ENCODE assay signal across 21 cellular contexts in the genomic region with DNA sequence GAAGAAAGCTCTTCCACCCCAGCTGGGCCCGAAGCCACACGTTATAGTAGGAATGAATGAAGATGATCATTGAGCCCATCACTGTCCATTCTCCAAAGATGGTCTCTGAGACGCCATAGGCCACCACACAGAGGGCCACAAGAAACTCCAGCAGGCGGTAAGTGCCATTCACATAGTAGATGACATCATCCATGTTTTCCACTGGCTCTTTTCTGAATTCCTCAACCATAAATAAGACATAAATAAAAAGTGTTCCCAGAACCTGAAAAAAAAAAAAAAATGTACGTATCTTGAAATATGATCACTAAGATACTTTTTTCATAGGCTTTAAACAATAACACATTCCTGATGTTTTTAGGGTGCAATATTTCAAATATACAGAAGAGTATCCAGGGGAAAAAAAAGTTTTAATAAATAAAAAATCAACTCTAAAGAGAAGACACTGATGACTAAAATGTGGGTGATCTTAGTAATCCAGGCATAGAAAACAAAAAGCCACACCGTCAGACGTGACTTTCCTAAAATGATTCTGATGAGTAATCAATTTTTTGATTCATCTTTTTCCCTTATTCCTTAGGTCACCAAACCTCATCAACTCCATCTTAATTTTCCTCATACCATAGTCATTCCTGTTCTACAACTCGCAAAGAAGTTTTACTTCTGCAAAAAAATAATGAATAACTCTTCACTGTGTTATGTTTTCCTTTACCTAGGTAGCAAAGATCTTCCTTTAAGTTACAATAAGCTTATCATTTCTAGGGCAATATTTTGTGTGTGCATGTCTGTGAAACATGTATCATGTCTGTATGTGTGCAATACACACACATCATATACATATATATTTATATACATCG. TPM values are rescaled to one million over a fixed set of nuclear protein-coding genes. Genes with fewer than 3 reads are reported as not detected.
DNase-seq lines count a peak whose midpoint lies in the region; ATAC-seq, FAIRE-seq and TF ChIP-seq lines count a peak whose summit lies in the region.
"Had no signal": no experiment of that assay in that cellular context is flagged by ENCODE, and none has a peak within 500 bp of the region (broad histone marks: within the 10 kb centered on the region; RNA-seq: fewer than 3 reads in every experiment).

No MANE protein-coding gene starts in this region.

- no peak overlapping the region for H4K8ac ChIP-seq in IMR-90 (ENCODE audit: low read depth in 2 of 2, low read length in 2 of 2)

- no peaks in the 10 kb centered on the region for H3K27me3 Mint-ChIP-seq in activated naive CD4-positive, alpha-beta T cell treated with anti-CD3 and anti-CD28 coated beads, Interleukin-2, amount 10 ng/mL, durations not matched to agents 7 days and 5 days
- H3K27me3 Mint-ChIP-seq: progenitor cell of endocrine pancreas had no signal

- no peak overlapping the region for H3K18ac ChIP-seq in IMR-90 (ENCODE audit: low read depth, low read length)

- intact Hi-C loops in IMR-90 (cut with micrococcal nuclease): loop anchor here (10.0 kb wide), 1 partner anchor 813 kb away; no protein-coding TSS in a partner anchor
- intact Hi-C loops in vagina (cut with DNase I): no loop called here

- peaks cover 9% of the 10 kb centered on the region for H3K9me1 ChIP-seq in IMR-90 (ENCODE audit: insufficient read depth, low read length)

- H3K4me1 ChIP-seq in IMR-90 (ENCODE audit: control insufficient read depth, insufficient read depth, low read length) (peaks cover 13% of the 10 kb centered on the region), vagina (no peaks in the 10 kb centered on the region)
- H3K4me1 ChIP-seq: Caco-2 had no signal

- no peak overlapping the region for H2BK15ac ChIP-seq in IMR-90 (ENCODE audit: low read depth, low read length)

- H3K36me3 Mint-ChIP-seq in activated naive CD4-positive, alpha-beta T cell treated with anti-CD3 and anti-CD28 coated beads, Interleukin-2, amount 50 U/mL, for 72 hours: peaks cover 6 to 31% of the 10 kb centered on the region in 2 donors
- H3K36me3 Mint-ChIP-seq in activated naive CD4-positive, alpha-beta T cell treated with anti-CD3 and anti-CD28 coated beads, Interleukin-2, amount 10 ng/mL, durations not matched to agents 7 days and 5 days: peaks cover 46% of the 10 kb centered on the region
- H3K36me3 Mint-ChIP-seq in stimulated activated effector memory CD8-positive, alpha-beta T cell treated with anti-CD3 and anti-CD28 coated beads, Interleukin-12 subunit alpha, Interleukin-12 subunit beta, amount 100 ng/mL, for 72 hours: peaks cover 85% of the 10 kb centered on the region

- no peak overlapping the region for H2AFZ ChIP-seq in IMR-90 (replicated peaks; ENCODE audit: low read length, poor library complexity)

- CTCF ChIA-PET in activated naive CD4-positive, alpha-beta T cell treated with anti-CD3 and anti-CD28 coated beads, Interleukin-2, amount 10 ng/mL, durations not matched to agents 7 days and 5 days (lab: Charles Lee): interaction anchor here (1.4 kb wide), 1 partner anchor 155 kb away, joined by 4 read pairs; no protein-coding TSS in a partner anchor
- CTCF ChIA-PET in IMR-90 (lab: Yijun Ruan, JAX): no interaction called here

- peak; percentile 17 to 52 for ATAC-seq in activated naive CD4-positive, alpha-beta T cell treated with anti-CD3 and anti-CD28 coated beads, Interleukin-2, amount 50 U/mL, for 72 hours
- ATAC-seq in IMR-90 (ENCODE audit: low read depth): no peak
- ATAC-seq in stimulated activated effector memory CD8-positive, alpha-beta T cell treated with anti-CD3 and anti-CD28 coated beads, Interleukin-12 subunit alpha, Interleukin-12 subunit beta, amount 100 ng/mL, for 72 hours: peak; percentile 44

- no peak for TF ChIP-seq RAD21 in IMR-90 (IDR thresholded peaks at IDR 0.05; ENCODE audit: low read length)

- H3K27me3 ChIP-seq in IMR-90 (ENCODE audit: control insufficient read depth, insufficient read depth, low read length) (no peaks in the 10 kb centered on the region), bronchial epithelial cell (ENCODE audit: control insufficient read depth, insufficient read depth, low read length) (no peaks in the 10 kb centered on the region), vagina (no peaks in the 10 kb centered on the region)
- H3K27me3 ChIP-seq: suprapubic skin had no signal

- H3K27ac ChIP-seq in IMR-90 (ENCODE audit: insufficient read depth, low read length): no peak overlapping the region
- H3K27ac ChIP-seq in vagina: no peak overlapping the region
- H3K27ac ChIP-seq: skin epidermis, suprapubic skin had no signal

- in situ Hi-C loops in IMR-90 (cut with MboI; ENCODE audit: low sequenced_read_pairs): loop anchor here (25.0 kb wide), 2 partner anchors 601 to 801 kb away; no protein-coding TSS in a partner anchor

- no peak for TF ChIP-seq CTCF in IMR-90 (conservative IDR thresholded peaks at IDR 0.05; ENCODE audit: low read depth, low read length)
- no peak for TF ChIP-seq CTCF in bronchial epithelial cell (IDR thresholded peaks at IDR 0.05; ENCODE audit: insufficient read depth, low read length, severe bottlenecking)
- no peak for TF ChIP-seq CTCF in vagina (IDR thresholded peaks at IDR 0.05)

- dilution Hi-C loops in IMR-90 (cut with HindIII; ENCODE audit: low sequenced_read_pairs, unreplicated experiment): loop anchor here (25.0 kb wide), 1 partner anchor 101 kb away; a partner anchor contains a TSS

- no peak overlapping the region for H3K4me3 Mint-ChIP-seq in activated naive CD4-positive, alpha-beta T cell treated with anti-CD3 and anti-CD28 coated beads, Interleukin-2, amount 10 ng/mL, durations not matched to agents 7 days and 5 days
- H3K4me3 Mint-ChIP-seq in stimulated activated effector memory CD8-positive, alpha-beta T cell treated with anti-CD3 and anti-CD28 coated beads, Interleukin-12 subunit alpha, Interleukin-12 subunit beta, amount 100 ng/mL, for 72 hours: no peak overlapping the region
- H3K4me3 Mint-ChIP-seq: nephron progenitor cell had no signal

- no peak for TF ChIP-seq POLR2A in IMR-90 (IDR thresholded peaks at IDR 0.05; ENCODE audit: low read depth, low read length)
- no peak for TF ChIP-seq POLR2A in vagina (IDR thresholded peaks at IDR 0.05)

- 100% methylated on average over 1 of the region's 9 CpGs; no CpG with 5 or more reads in 1 of the 2 experiments for WGBS in IMR-90 (ENCODE audit: extremely low coverage in 2 of 2, insufficient read length in 1 of 2), 2 experiments

- no peak overlapping the region for H3K14ac ChIP-seq in IMR-90 (replicated peaks; ENCODE audit: low read depth, low read length)

- no peak for DNase-seq in activated naive CD4-positive, alpha-beta T cell treated with anti-CD3 and anti-CD28 coated beads, Interleukin-2, amount 50 U/mL, for 72 hours (ENCODE audit: low spot score in 2 of 2)
- DNase-seq in activated naive CD4-positive, alpha-beta T cell treated with anti-CD3 and anti-CD28 coated beads, Interleukin-2, amount 10 ng/mL, durations not matched to agents 7 days and 5 days: no peak
- DNase-seq in IMR-90 (peak; percentile 50), bronchial epithelial cell (ENCODE audit: low read depth) (peak; percentile 45), OCI-M2 (lab: John Stamatoyannopoulos, UW; ENCODE audit: unreplicated experiment) (no peak), cortex of kidney (lab: John Stamatoyannopoulos, UW) (no peak), vagina (ENCODE audit: extremely low spot score in 2 of 2) (no peak)
- DNase-seq in stimulated activated effector memory CD8-positive, alpha-beta T cell treated with anti-CD3 and anti-CD28 coated beads, Interleukin-12 subunit alpha, Interleukin-12 subunit beta, amount 100 ng/mL, for 72 hours (ENCODE audit: low spot score in 2 of 2): no peak
- DNase-seq: AML-193; amygdala; Caco-2; KG1; kidney glomerular epithelial cell; NCI-H1092; NCI-H2029 treated with DMSO at 0.1 percent for 48 hours; NCI-H510A; nephron progenitor cell; stimulated activated CD4-positive, alpha-beta T cell treated with anti-CD3 and anti-CD28 coated beads, Interleukin-4, amount 100 ng/mL, for 1 hour had no signal

- no peaks in the 10 kb centered on the region for H3K9me3 Mint-ChIP-seq in activated naive CD4-positive, alpha-beta T cell treated with anti-CD3 and anti-CD28 coated beads, Interleukin-2, amount 50 U/mL, for 72 hours
- no peaks in the 10 kb centered on the region for H3K9me3 Mint-ChIP-seq in activated naive CD4-positive, alpha-beta T cell treated with anti-CD3 and anti-CD28 coated beads, Interleukin-2, amount 10 ng/mL, durations not matched to agents 7 days and 5 days
- no peaks in the 10 kb centered on the region for H3K9me3 Mint-ChIP-seq in stimulated activated effector memory CD8-positive, alpha-beta T cell treated with anti-CD3 and anti-CD28 coated beads, Interleukin-12 subunit alpha, Interleukin-12 subunit beta, amount 100 ng/mL, for 72 hours
- H3K9me3 Mint-ChIP-seq: nephron progenitor cell had no signal

- no peaks in the 10 kb centered on the region for H3K9me3 ChIP-seq in IMR-90 (ENCODE audit: control insufficient read depth, insufficient read depth, low read length)
- no peaks in the 10 kb centered on the region for H3K9me3 ChIP-seq in vagina
- H3K9me3 ChIP-seq: Caco-2, suprapubic skin had no signal

- H4K5ac ChIP-seq in IMR-90 (ENCODE audit: low read depth, low read length): no peak overlapping the region

- H4K20me1 ChIP-seq in IMR-90 (ENCODE audit: insufficient read depth, low read length): peaks cover 5% of the 10 kb centered on the region; the same call in 1 of the 2 replicates

- no peak overlapping the region for H3K4ac ChIP-seq in IMR-90 (ENCODE audit: low read depth, low read length)

- H3K36me3 ChIP-seq in IMR-90 (ENCODE audit: control insufficient read depth, insufficient read depth, low read length) (peaks cover 31% of the 10 kb centered on the region), bronchial epithelial cell (ENCODE audit: control insufficient read depth, insufficient read depth, low read length) (peaks cover 13% of the 10 kb centered on the region), vagina (peaks cover 0 to 23% of the 10 kb centered on the region in 2 donors)

- no peak overlapping the region for H4K91ac ChIP-seq in IMR-90 (ENCODE audit: insufficient read depth, low read depth, low read length)

- no peak overlapping the region for H3K23ac ChIP-seq in IMR-90 (ENCODE audit: low read depth, low read length)

- peak overlapping the region; percentile 31 to 79 for H3K27ac Mint-ChIP-seq in activated naive CD4-positive, alpha-beta T cell treated with anti-CD3 and anti-CD28 coated beads, Interleukin-2, amount 50 U/mL, for 72 hours
- no peak overlapping the region for H3K27ac Mint-ChIP-seq in activated naive CD4-positive, alpha-beta T cell treated with anti-CD3 and anti-CD28 coated beads, Interleukin-2, amount 10 ng/mL, durations not matched to agents 7 days and 5 days
- H3K27ac Mint-ChIP-seq in stimulated activated effector memory CD8-positive, alpha-beta T cell treated with anti-CD3 and anti-CD28 coated beads, Interleukin-12 subunit alpha, Interleukin-12 subunit beta, amount 100 ng/mL, for 72 hours: peak overlapping the region; percentile 83
- H3K27ac Mint-ChIP-seq: nephron progenitor cell, progenitor cell of endocrine pancreas had no signal

- FAIRE-seq in bronchial epithelial cell (lab: Jason Lieb, UNC): no peak

- no peak overlapping the region for H2AK9ac ChIP-seq in IMR-90 (replicated peaks; ENCODE audit: low read depth, low read length, poor library complexity)

- peaks cover 18% of the 10 kb centered on the region for H3K4me1 Mint-ChIP-seq in activated naive CD4-positive, alpha-beta T cell treated with anti-CD3 and anti-CD28 coated beads, Interleukin-2, amount 10 ng/mL, durations not matched to agents 7 days and 5 days
- peaks cover 31% of the 10 kb centered on the region for H3K4me1 Mint-ChIP-seq in stimulated activated effector memory CD8-positive, alpha-beta T cell treated with anti-CD3 and anti-CD28 coated beads, Interleukin-12 subunit alpha, Interleukin-12 subunit beta, amount 100 ng/mL, for 72 hours
- H3K4me1 Mint-ChIP-seq: nephron progenitor cell had no signal

- H2BK120ac ChIP-seq in IMR-90 (ENCODE audit: low read depth, low read length): no peak overlapping the region

- H3K4me3 ChIP-seq in IMR-90 (ENCODE audit: insufficient read depth, low read depth, low read length) (no peak overlapping the region), bronchial epithelial cell (ENCODE audit: low read depth, low read length) (no peak overlapping the region), vagina (no peak overlapping the region)
- H3K4me3 ChIP-seq: skin epidermis, suprapubic skin had no signal

- POLR2A ChIA-PET in IMR-90 (lab: Charles Lee; ENCODE audit: unreplicated experiment): no interaction called here

- no peak overlapping the region for H3K56ac ChIP-seq in IMR-90 (ENCODE audit: extremely low read depth, insufficient read depth, low read length)

- no peak overlapping the region for H2AK5ac ChIP-seq in IMR-90 (ENCODE audit: low read depth, low read length)

- no TSS peak for BruUV-seq in IMR-90 (replicated peaks; lab: Mats Ljungman, UMichigan)

- no peak overlapping the region for H3K4me2 ChIP-seq in IMR-90 (ENCODE audit: low read depth, low read length)

- H2BK20ac ChIP-seq in IMR-90 (ENCODE audit: low read depth, low read length): no peak overlapping the region

- peaks cover 10 to 52% of the 10 kb centered on the region in 2 experiments; a peak in 3 of 4 replicates for H3K79me1 ChIP-seq in IMR-90 (ENCODE audit: low read depth in 1 of 2, low read length in 2 of 2)

- no peak overlapping the region for H3K9ac ChIP-seq in IMR-90 (ENCODE audit: low read depth, low read length)

- H2BK5ac ChIP-seq in IMR-90 (ENCODE audit: low read depth, low read length, poor library complexity, severe bottlenecking): peak overlapping the region; percentile 61

RNA-seq across cellular contexts. Expression of a gene that starts 47.8 kb away (rescaled TPM):
- total RNA-seq in activated naive CD4-positive, alpha-beta T cell treated with anti-CD3 and anti-CD28 coated beads, Interleukin-2, amount 50 U/mL, for 72 hours: 10 to 100 TPM; 56.2 to 73.0 TPM
- total RNA-seq in IMR-90 (2012; rRNA removed) (50.0 and 68.0 TPM in 2 replicates), bronchial epithelial cell (84.2 and 160 TPM in 2 replicates), vagina (67.8 TPM)
- polyA plus RNA-seq in IMR-90 (2012; rRNA removed): 44.9 and 57.0 TPM in 2 replicates
- 14.3 and 27.2 TPM in 2 replicates for polyA plus RNA-seq in IMR-90 (2012; cell fraction: cytosol; rRNA removed)
- 8.4 and 77.6 TPM in 2 replicates for polyA plus RNA-seq in IMR-90 (2012; cell fraction: nucleus; rRNA removed; ENCODE audit: low replicate concordance)

Comparison
In these comparisons a context has a peak if more than half of its experiments do, and no peak if none do; other contexts are left out.
1. DNase-seq: peak in IMR-90 (single experiment) and bronchial epithelial cell (single experiment); none in activated naive CD4-positive, alpha-beta T cell treated with anti-CD3 and anti-CD28 coated beads, Interleukin-2, amount 50 U/mL, for 72 hours (0 of 2), activated naive CD4-positive, alpha-beta T cell treated with anti-CD3 and anti-CD28 coated beads, Interleukin-2, amount 10 ng/mL, durations not matched to agents 7 days and 5 days (single experiment), stimulated activated effector memory CD8-positive, alpha-beta T cell treated with anti-CD3 and anti-CD28 coated beads, Interleukin-12 subunit alpha, Interleukin-12 subunit beta, amount 100 ng/mL, for 72 hours (0 of 2), OCI-M2 (single experiment), cortex of kidney (single experiment) and vagina (0 of 2).